In genomic region chr15:70242962-70243685, GRCh38 we compare ENCODE assay signal across 26 cellular contexts.
DNase-seq lines count a peak whose midpoint lies in the region; ATAC-seq and TF ChIP-seq lines count a peak whose summit lies in the region.
"Had no signal": no experiment of that assay in that cellular context is flagged by ENCODE, and none has a peak within 500 bp of the region (broad histone marks: within the 10 kb centered on the region; RNA-seq: fewer than 3 reads in every experiment).

No MANE protein-coding gene starts in this region.

- H3K4me3 Mint-ChIP-seq in activated naive CD4-positive, alpha-beta T cell treated with anti-CD3 and anti-CD28 coated beads for 36 hours: no peak overlapping the region
- H3K4me3 Mint-ChIP-seq: dendritic cell treated with granulocyte-macrophage colony-stimulating factor and Interleukin-4, amounts not matched to agents 40 ng/mL and 50 ng/mL, for 4 days; H9; mesothelial cell of epicardium; natural killer cell; T-helper 2 cell treated with Interferon-gamma antibody and Interleukin-4, amounts not matched to agents 5 μg/mL and 100 μg/mL, for 36 hours had no signal

- peak; percentile 38 for ATAC-seq in foreskin keratinocyte
- no peak for ATAC-seq in sciatic nerve
- no peak for ATAC-seq in GM18861 (IDR thresholded peaks at IDR 0.05; ENCODE audit: unreplicated experiment)
- ATAC-seq in GM21360 (IDR thresholded peaks at IDR 0.05; ENCODE audit: unreplicated experiment): no peak
- ATAC-seq: natural killer cell had no signal

- H3K4me1 ChIP-seq in NT2/D1 (ENCODE audit: insufficient read depth, insufficient read length) (peaks cover 27% of the 10 kb centered on the region), foreskin keratinocyte (no peaks in the 10 kb centered on the region), BE2C (peaks cover 17% of the 10 kb centered on the region)

- peaks cover 60% of the 10 kb centered on the region for H3K4me1 Mint-ChIP-seq in activated naive CD4-positive, alpha-beta T cell treated with anti-CD3 and anti-CD28 coated beads for 36 hours (ENCODE audit: low read depth)

- intact Hi-C loops in activated naive CD4-positive, alpha-beta T cell treated with anti-CD3 and anti-CD28 coated beads for 36 hours (cut with micrococcal nuclease): no loop called here
- intact Hi-C loops in sciatic nerve (cut with DNase I): no loop called here

- no peaks in the 10 kb centered on the region for H3K27me3 Mint-ChIP-seq in activated naive CD4-positive, alpha-beta T cell treated with anti-CD3 and anti-CD28 coated beads for 36 hours (ENCODE audit: low read depth)

- H3K27me3 ChIP-seq in NT2/D1 (ENCODE audit: insufficient read depth, insufficient read length): no peaks in the 10 kb centered on the region
- H3K27me3 ChIP-seq in foreskin keratinocyte: peaks cover 3% of the 10 kb centered on the region
- H3K27me3 ChIP-seq in BE2C: no peaks in the 10 kb centered on the region

- H3K4me3 ChIP-seq in NT2/D1 (ENCODE audit: insufficient read length, low read depth) (no peak overlapping the region), BE2C (ENCODE audit: low read depth, low read length) (no peak overlapping the region)
- H3K4me3 ChIP-seq: thoracic aorta had no signal

- CTCF ChIA-PET in activated naive CD4-positive, alpha-beta T cell treated with anti-CD3 and anti-CD28 coated beads for 36 hours (lab: Charles Lee): no interaction called here

- TF ChIP-seq CTCF in foreskin keratinocyte (conservative IDR thresholded peaks at IDR 0.05): no peak
- no peak for TF ChIP-seq CTCF in BE2C (IDR thresholded peaks at IDR 0.05; ENCODE audit: low read depth, low read length)

- H3K9me3 ChIP-seq in NT2/D1 (ENCODE audit: insufficient read depth, low read length) (no peaks in the 10 kb centered on the region), BE2C (no peaks in the 10 kb centered on the region)
- H3K9me3 ChIP-seq: SK-N-SH, thoracic aorta had no signal

- H3K36me3 ChIP-seq in NT2/D1 (ENCODE audit: insufficient read depth, insufficient read length, low read length) (no peaks in the 10 kb centered on the region), BE2C (no peaks in the 10 kb centered on the region)
- H3K36me3 ChIP-seq: thoracic aorta had no signal

- H3K27ac Mint-ChIP-seq in activated naive CD4-positive, alpha-beta T cell treated with anti-CD3 and anti-CD28 coated beads for 36 hours: no peak overlapping the region
- H3K27ac Mint-ChIP-seq: dendritic cell treated with granulocyte-macrophage colony-stimulating factor and Interleukin-4, amounts not matched to agents 40 ng/mL and 50 ng/mL, for 4 days; mesothelial cell of epicardium; natural killer cell; T-helper 2 cell treated with Interferon-gamma antibody and Interleukin-4, amounts not matched to agents 5 μg/mL and 100 μg/mL, for 36 hours had no signal

- H3K36me3 Mint-ChIP-seq in activated naive CD4-positive, alpha-beta T cell treated with anti-CD3 and anti-CD28 coated beads for 36 hours (ENCODE audit: low read depth): no peaks in the 10 kb centered on the region
- H3K36me3 Mint-ChIP-seq: mesothelial cell of epicardium, natural killer cell had no signal

- H3K9ac ChIP-seq in NT2/D1 (ENCODE audit: insufficient read length, low read depth): peak overlapping the region; percentile 42
- H3K9ac ChIP-seq: SK-N-SH had no signal

- DNase-seq in activated naive CD4-positive, alpha-beta T cell treated with anti-CD3 and anti-CD28 coated beads for 36 hours: peak; percentile 36
- DNase-seq in activated naive CD4-positive, alpha-beta T cell treated with anti-CD3 and anti-CD28 coated beads, Interleukin-2, amount 50 U/mL, for 16 hours: no peak
- DNase-seq in NT2/D1 (ENCODE audit: low read depth, low spot score) (no peak), foreskin keratinocyte (peak in 1 of 2 donors; percentile 29), sciatic nerve (ENCODE audit: low spot score) (peak; percentile 42), BE2C (no peak)
- DNase-seq: activated effector memory CD4-positive, alpha-beta T cell treated with Interleukin-2 at 50 U/mL for 16 hours; Calu3; caudate nucleus; DND-41; H9; head of caudate nucleus; natural killer cell; NCI-H1092; NCI-H187 treated with DMSO at 0.1 percent for 48 hours; NCI-H226; SK-N-SH; stimulated activated CD4-positive, alpha-beta T cell treated with anti-CD3 and anti-CD28 coated beads, Interleukin-4, amount 100 ng/mL, for 24 hours; stimulated activated naive CD4-positive, alpha-beta T cell had no signal

- H3K27ac ChIP-seq in foreskin keratinocyte: no peak overlapping the region
- H3K27ac ChIP-seq: RWPE1, thoracic aorta had no signal

- H3K9me3 Mint-ChIP-seq in activated naive CD4-positive, alpha-beta T cell treated with anti-CD3 and anti-CD28 coated beads for 36 hours: no peaks in the 10 kb centered on the region
- H3K9me3 Mint-ChIP-seq: dendritic cell treated with granulocyte-macrophage colony-stimulating factor and Interleukin-4, amounts not matched to agents 40 ng/mL and 50 ng/mL, for 4 days; H9; mesothelial cell of epicardium; natural killer cell; T-helper 2 cell treated with Interferon-gamma antibody and Interleukin-4, amounts not matched to agents 5 μg/mL and 100 μg/mL, for 36 hours had no signal

Comparison
In these comparisons a context has a peak if more than half of its experiments do, and no peak if none do; other contexts are left out.
1. DNase-seq: peak in activated naive CD4-positive, alpha-beta T cell treated with anti-CD3 and anti-CD28 coated beads for 36 hours (single experiment) and sciatic nerve (single experiment); none in activated naive CD4-positive, alpha-beta T cell treated with anti-CD3 and anti-CD28 coated beads, Interleukin-2, amount 50 U/mL, for 16 hours (single experiment), NT2/D1 (single experiment) and BE2C (single experiment).